In the genomic region with DNA sequence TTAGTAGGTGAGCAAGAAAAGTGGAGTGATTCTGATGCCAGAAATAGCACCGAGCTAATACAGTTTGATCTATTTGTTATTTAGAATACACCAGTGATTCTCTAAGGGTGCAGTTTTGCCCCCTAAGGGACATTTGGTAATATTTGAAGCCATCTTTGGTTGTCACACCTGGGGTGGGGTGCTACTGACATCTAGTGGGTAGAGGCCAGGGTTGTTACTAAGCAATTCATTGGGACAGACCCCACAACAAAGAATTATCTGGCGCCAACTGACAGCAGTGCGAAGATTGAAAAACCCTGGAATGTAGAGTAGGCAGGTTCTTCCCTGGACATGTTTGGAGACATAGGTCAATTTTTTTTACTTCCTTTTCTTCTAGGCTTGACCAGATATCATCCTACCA, we compare ENCODE assay signal across 8 cellular contexts. TPM values are rescaled to one million over a fixed set of nuclear protein-coding genes. Genes with fewer than 3 reads are reported as not detected.
DNase-seq lines count a peak whose midpoint lies in the region; ATAC-seq and TF ChIP-seq lines count a peak whose summit lies in the region.

No MANE protein-coding gene starts in this region.

- no peaks in the 10 kb centered on the region for H3K27me3 ChIP-seq in PC-9 (ENCODE audit: insufficient read depth, low read depth)
- H3K27me3 ChIP-seq in upper lobe of left lung = no peaks in the 10 kb centered on the region

- H3K4me2 ChIP-seq in PC-9 = no peak overlapping the region

- POLR2A ChIA-PET in PC-9 (lab: Charles Lee; ENCODE audit: unreplicated experiment) = no interaction called here

- peak; percentile 63 for TF ChIP-seq CTCF in PC-9 (conservative IDR thresholded peaks at IDR 0.05)
- peak; percentile 44 for TF ChIP-seq CTCF in astrocyte of the cerebellum (IDR thresholded peaks at IDR 0.05; ENCODE audit: low read depth, low read length, missing control alignments)
- TF ChIP-seq CTCF in natural killer cell (IDR thresholded peaks at IDR 0.05) = peak; percentile 74
- TF ChIP-seq CTCF in upper lobe of left lung (IDR thresholded peaks at IDR 0.05) = no peak

- intact Hi-C loops in PC-9 (cut with micrococcal nuclease; ENCODE audit: unreplicated experiment) = no loop called here
- intact Hi-C loops in natural killer cell (cut with micrococcal nuclease) = loop anchor here (1.0 to 10.0 kb wide), 3 partner anchors 185 to 893 kb away; no protein-coding TSS in a partner anchor
- intact Hi-C loops in head of caudate nucleus (cut with DNase I) = no loop called here

- no peak for TF ChIP-seq POLR2A in upper lobe of left lung (IDR thresholded peaks at IDR 0.05)

- H3K4me3 Mint-ChIP-seq in natural killer cell = no peak overlapping the region

- H3K9me3 Mint-ChIP-seq in natural killer cell = no peaks in the 10 kb centered on the region

- H2AFZ ChIP-seq in PC-9 = no peak overlapping the region

- peaks cover 11% of the 10 kb centered on the region for H4K20me1 ChIP-seq in PC-9 (ENCODE audit: insufficient read depth)

- CTCF ChIA-PET in PC-9 (lab: Charles Lee) = interaction anchor here (0.6 kb wide), 1 partner anchor 919 kb away, joined by 7 read pairs; no protein-coding TSS in a partner anchor

- H3K4me1 ChIP-seq in PC-9 (replicated peaks; ENCODE audit: insufficient read depth) = no peaks in the 10 kb centered on the region
- no peaks in the 10 kb centered on the region for H3K4me1 ChIP-seq in upper lobe of left lung

- H3K36me3 ChIP-seq in PC-9 (ENCODE audit: low read depth) (no peaks in the 10 kb centered on the region), upper lobe of left lung (no peaks in the 10 kb centered on the region)

- no peak for TF ChIP-seq EP300 in upper lobe of left lung (IDR thresholded peaks at IDR 0.05)

- no peak overlapping the region for H3K27ac Mint-ChIP-seq in natural killer cell

- DNase-seq in NCI-H1417 (lab: John Stamatoyannopoulos, UW) = peak; percentile 38 to 81 (median 40)
- no peak for DNase-seq in NCI-H1417 treated with DMSO at 0.1 percent for 48 hours (lab: John Stamatoyannopoulos, UW)
- no peak for DNase-seq in PC-9
- no peak for DNase-seq in astrocyte of the cerebellum (ENCODE audit: low read depth)
- DNase-seq in natural killer cell = peak; percentile 31
- DNase-seq in head of caudate nucleus = no peak
- no peak for DNase-seq in upper lobe of left lung

- H3K27ac ChIP-seq in PC-9 (no peak overlapping the region), upper lobe of left lung (no peak overlapping the region)

- H3K27me3 Mint-ChIP-seq in natural killer cell (ENCODE audit: low read depth in 2 of 2) = peaks cover 2 to 9% of the 10 kb centered on the region in 2 donors

- ATAC-seq in HG02840 (IDR thresholded peaks at IDR 0.05; ENCODE audit: low FRiP score, unreplicated experiment) (peak; percentile 67), natural killer cell (peak; percentile 73 to 89 (median 87)), upper lobe of left lung (ENCODE audit: low FRiP score in 2 of 2) (no peak)

- in situ Hi-C loops in astrocyte of the cerebellum (cut with HindIII; ENCODE audit: low sequenced_read_pairs) = no loop called here

- peaks cover 79% of the 10 kb centered on the region for H3K79me2 ChIP-seq in PC-9 (ENCODE audit: low read depth)

- no peaks in the 10 kb centered on the region for H3K36me3 Mint-ChIP-seq in natural killer cell

- no TSS peak for BruUV-seq in PC-9 (replicated peaks; lab: Mats Ljungman, UMichigan)

- H3K4me1 Mint-ChIP-seq in natural killer cell = peaks cover 0 to 5% of the 10 kb centered on the region in 2 donors

- H3K9me3 ChIP-seq in PC-9 (ENCODE audit: insufficient read depth, low read depth) (no peaks in the 10 kb centered on the region; the same call in 1 of the 2 replicates), upper lobe of left lung (no peaks in the 10 kb centered on the region)

- H3K4me3 ChIP-seq in PC-9 (no peak overlapping the region), astrocyte of the cerebellum (ENCODE audit: low read depth, low read length) (no peak overlapping the region), upper lobe of left lung (no peak overlapping the region)

- H3F3A ChIP-seq in PC-9 (ENCODE audit: insufficient read depth, low read depth) = no peaks in the 10 kb centered on the region

- H3K9me2 ChIP-seq in PC-9 (ENCODE audit: insufficient read depth) = no peaks in the 10 kb centered on the region

- 81 to 83% methylated on average over 3 of the region's 3 CpGs for WGBS in upper lobe of left lung, 2 donors

RNA-seq across cellular contexts. Expression of gene PALS2, which starts 14.6 kb away (rescaled TPM):
- total RNA-seq in PC-9 (2021) (35.8 and 42.4 TPM in 2 replicates), natural killer cell (10 to 100 TPM; 15.2 to 16.3 (median 15.4) TPM), upper lobe of left lung (10 to 100 TPM in 4 of 6 donors, 1 to 10 TPM in 2; 8.5 to 22.0 (median 11.1) TPM)

Comparison
In these comparisons a context has a peak if more than half of its experiments do, and no peak if none do; other contexts are left out.
1. DNase-seq: peak in NCI-H1417 (3 of 3) and natural killer cell (single experiment); none in NCI-H1417 treated with DMSO at 0.1 percent for 48 hours (single experiment), PC-9 (0 of 2), astrocyte of the cerebellum (single experiment), head of caudate nucleus (0 of 42) and upper lobe of left lung (0 of 2).
2. ATAC-seq: peak in HG02840 (single experiment) and natural killer cell (3 of 3); none in upper lobe of left lung (0 of 2).
3. CTCF ChIP-seq: peak in PC-9 (single experiment), astrocyte of the cerebellum (single experiment) and natural killer cell (single experiment); none in upper lobe of left lung (0 of 6).